Comparison of ENCODE assay signal across 8 cellular contexts in genomic region chr12:66131067-66131688, GRCh38. TPM values are rescaled to one million over a fixed set of nuclear protein-coding genes. Genes with fewer than 3 reads are reported as not detected.
DNase-seq lines count a peak whose midpoint lies in the region; ATAC-seq and TF ChIP-seq lines count a peak whose summit lies in the region.

No MANE protein-coding gene starts in this region.

- POLR2A ChIA-PET in MCF 10A (lab: Yijun Ruan, JAX), result interaction anchor here (0.5 to 4.2 kb wide), 30 partner anchors 8 to 1603 kb away, joined by 3 to 70 read pairs (median 4); partner anchors contain the start of genes HELB, HMGA2 and TMBIM4

- no peaks in the 10 kb centered on the region for H3K27me3 Mint-ChIP-seq in MCF 10A (ENCODE audit: insufficient read depth, unreplicated experiment)

- H3K27ac ChIP-seq in HUES48 (ENCODE audit: low read depth, low read length), result peak overlapping the region; percentile 89

- H3K27me3 ChIP-seq in HUES48 (ENCODE audit: control insufficient read depth, insufficient read depth, low read length), result no peaks in the 10 kb centered on the region

- CTCF ChIA-PET in MCF 10A (lab: Yijun Ruan, JAX), result interaction anchor here (0.6 to 2.1 kb wide), 7 partner anchors 11 to 1335 kb away, joined by 3 to 7 read pairs (median 4); no protein-coding TSS in a partner anchor

- TSS peak; percentile 80 for BruUV-seq in MCF 10A (replicated peaks; lab: Mats Ljungman, UMichigan)

- peak overlapping the region; percentile 79 for H3K4me3 ChIP-seq in HUES48 (ENCODE audit: low read depth, low read length)
- peak overlapping the region; percentile 40 for H3K4me3 ChIP-seq in mucosa of descending colon

- H3K27ac Mint-ChIP-seq in MCF 10A (ENCODE audit: low read depth, unreplicated experiment), result peak overlapping the region; percentile 89

- TF ChIP-seq CTCF in MCF 10A (IDR thresholded peaks at IDR 0.05; ENCODE audit: unreplicated experiment) (no peak), mucosa of descending colon (IDR thresholded peaks at IDR 0.05) (no peak)

- ATAC-seq in GM18498 (IDR thresholded peaks at IDR 0.05; ENCODE audit: unreplicated experiment) (peak; percentile 5), mucosa of descending colon (peak; percentile 77)

- H3K4me1 Mint-ChIP-seq in MCF 10A (ENCODE audit: insufficient read depth, unreplicated experiment), result peaks cover 30% of the 10 kb centered on the region

- intact Hi-C loops in MCF 10A (cut with micrococcal nuclease) (no loop called here), mucosa of descending colon (cut with DNase I, micrococcal nuclease) (no loop called here)

- no peak for DNase-seq in MCF 10A (ENCODE audit: unreplicated experiment)
- no peak for DNase-seq in mucosa of descending colon
- no peak for DNase-seq in iPS-NIHi11 (ENCODE audit: low spot score)
- DNase-seq in islet precursor cell, result no peak
- no peak for DNase-seq in amygdala (lab: John Stamatoyannopoulos, UW)
- DNase-seq in stimulated activated CD4-positive, alpha-beta T cell treated with anti-CD3 and anti-CD28 coated beads, Interleukin-15, amount 100 ng/mL, for 24 hours, result no peak

- peaks cover 4% of the 10 kb centered on the region; the same call in 1 of the 2 replicates for H3K9me3 ChIP-seq in HUES48 (ENCODE audit: control insufficient read depth, insufficient read depth, low read length)
- no peaks in the 10 kb centered on the region for H3K9me3 ChIP-seq in mucosa of descending colon

- H3K4me3 Mint-ChIP-seq in MCF 10A (ENCODE audit: unreplicated experiment), result peak overlapping the region; percentile 90

- no peaks in the 10 kb centered on the region for H3K9me3 Mint-ChIP-seq in MCF 10A (ENCODE audit: unreplicated experiment)

- H3K9ac ChIP-seq in HUES48 (ENCODE audit: low read depth, low read length), result peak overlapping the region; percentile 87

- peaks cover 38% of the 10 kb centered on the region for H3K36me3 Mint-ChIP-seq in MCF 10A (ENCODE audit: insufficient read depth, unreplicated experiment)

- H3K4me1 ChIP-seq in HUES48 (ENCODE audit: control insufficient read depth, insufficient read depth, low read length), result peaks cover 10% of the 10 kb centered on the region; the same call in 1 of the 2 replicates
- H3K4me1 ChIP-seq in mucosa of descending colon (ENCODE audit: low read depth), result peaks cover 6% of the 10 kb centered on the region

- H3K36me3 ChIP-seq in HUES48 (ENCODE audit: control insufficient read depth, insufficient read depth, low read length), result peaks cover 30% of the 10 kb centered on the region
- H3K36me3 ChIP-seq in mucosa of descending colon (ENCODE audit: low read depth), result no peaks in the 10 kb centered on the region

RNA-seq across cellular contexts. Expression of gene LLPH, which starts 0.6 kb away (rescaled TPM):
- total RNA-seq in MCF 10A (2022) (43.8 and 44.3 TPM in 2 replicates), mucosa of descending colon (10 to 100 TPM; 18.0 to 24.0 (median 20.8) TPM)

RNA-seq across cellular contexts. Expression of gene TMBIM4, which starts 38.6 kb away (rescaled TPM):
- total RNA-seq in MCF 10A (2022), result 58.5 and 74.3 TPM in 2 replicates
- 100 to 1,000 TPM; 117 to 178 (median 157) TPM for total RNA-seq in mucosa of descending colon

RNA-seq across cellular contexts. Expression of gene IRAK3, which starts 57.8 kb away (rescaled TPM):
- total RNA-seq in MCF 10A (2022) (0.05 TPM in 1 of 2 replicates, not detected in the other), mucosa of descending colon (10 to 100 TPM in 1 of 3 donors, 1 to 10 TPM in 2; 2.7 to 11.1 (median 7.0) TPM)
